In the genomic region with DNA sequence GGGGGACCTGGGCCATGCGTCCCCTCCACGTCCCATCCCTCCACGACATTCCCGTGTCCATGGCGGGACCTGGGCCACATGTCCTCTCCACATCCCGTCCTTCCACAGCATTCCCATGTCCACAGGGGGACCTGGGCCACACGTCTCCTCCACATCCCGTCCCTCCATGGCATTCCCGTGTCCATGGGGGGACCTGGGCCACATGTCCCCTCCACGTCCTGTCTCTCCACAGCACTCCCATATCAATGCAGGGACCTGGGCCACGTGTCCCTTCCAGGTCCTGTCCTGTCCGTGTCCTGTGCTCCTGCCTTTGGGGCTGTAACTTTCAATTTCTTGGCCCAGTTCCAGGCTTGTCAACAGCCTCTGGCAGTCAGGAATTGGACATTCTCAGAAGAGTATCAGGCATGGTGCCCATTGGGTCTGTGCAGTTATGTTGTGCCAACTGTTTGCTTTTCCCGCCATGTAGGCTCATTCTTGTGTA, we compare ENCODE assay signal across 1 cellular context.
TF ChIP-seq lines count a peak whose summit lies in the region.

No MANE protein-coding gene starts in this region.

TF ChIP-seq in HEK293, 187 proteins besides CTCF, POLR2A, EP300 and RAD21 (continued from another document):
- TF ChIP-seq, protein P1, sequence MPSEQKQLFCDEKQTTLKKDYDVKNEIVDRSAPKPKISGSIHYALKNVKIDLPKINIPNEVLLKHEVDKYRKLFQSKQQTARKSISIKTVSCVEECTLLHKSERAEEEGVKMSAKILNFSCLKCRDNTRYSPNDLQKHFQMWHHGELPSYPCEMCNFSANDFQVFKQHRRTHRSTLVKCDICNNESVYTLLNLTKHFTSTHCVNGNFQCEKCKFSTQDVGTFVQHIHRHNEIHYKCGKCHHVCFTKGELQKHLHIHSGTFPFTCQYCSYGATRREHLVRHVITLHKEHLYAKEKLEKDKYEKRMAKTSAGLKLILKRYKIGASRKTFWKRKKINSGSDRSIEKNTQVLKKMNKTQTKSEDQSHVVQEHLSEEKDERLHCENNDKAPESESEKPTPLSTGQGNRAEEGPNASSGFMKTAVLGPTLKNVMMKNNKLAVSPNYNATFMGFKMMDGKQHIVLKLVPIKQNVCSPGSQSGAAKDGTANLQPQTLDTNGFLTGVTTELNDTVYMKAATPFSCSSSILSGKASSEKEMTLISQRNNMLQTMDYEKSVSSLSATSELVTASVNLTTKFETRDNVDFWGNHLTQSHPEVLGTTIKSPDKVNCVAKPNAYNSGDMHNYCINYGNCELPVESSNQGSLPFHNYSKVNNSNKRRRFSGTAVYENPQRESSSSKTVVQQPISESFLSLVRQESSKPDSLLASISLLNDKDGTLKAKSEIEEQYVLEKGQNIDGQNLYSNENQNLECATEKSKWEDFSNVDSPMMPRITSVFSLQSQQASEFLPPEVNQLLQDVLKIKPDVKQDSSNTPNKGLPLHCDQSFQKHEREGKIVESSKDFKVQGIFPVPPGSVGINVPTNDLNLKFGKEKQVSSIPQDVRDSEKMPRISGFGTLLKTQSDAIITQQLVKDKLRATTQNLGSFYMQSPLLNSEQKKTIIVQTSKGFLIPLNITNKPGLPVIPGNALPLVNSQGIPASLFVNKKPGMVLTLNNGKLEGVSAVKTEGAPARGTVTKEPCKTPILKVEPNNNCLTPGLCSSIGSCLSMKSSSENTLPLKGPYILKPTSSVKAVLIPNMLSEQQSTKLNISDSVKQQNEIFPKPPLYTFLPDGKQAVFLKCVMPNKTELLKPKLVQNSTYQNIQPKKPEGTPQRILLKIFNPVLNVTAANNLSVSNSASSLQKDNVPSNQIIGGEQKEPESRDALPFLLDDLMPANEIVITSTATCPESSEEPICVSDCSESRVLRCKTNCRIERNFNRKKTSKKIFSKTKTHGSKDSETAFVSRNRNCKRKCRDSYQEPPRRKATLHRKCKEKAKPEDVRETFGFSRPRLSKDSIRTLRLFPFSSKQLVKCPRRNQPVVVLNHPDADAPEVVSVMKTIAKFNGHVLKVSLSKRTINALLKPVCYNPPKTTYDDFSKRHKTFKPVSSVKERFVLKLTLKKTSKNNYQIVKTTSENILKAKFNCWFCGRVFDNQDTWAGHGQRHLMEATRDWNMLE (tag by site-specific recombination; conservative IDR thresholded peaks at IDR 0.05; ENCODE audit: low read depth), result no peak
- TF ChIP-seq ZNF561 (tag by site-specific recombination; IDR thresholded peaks at IDR 0.05; ENCODE audit: borderline replicate concordance) (no peak), REPIN1 (tag by site-specific recombination; IDR thresholded peaks at IDR 0.05; ENCODE audit: low read depth) (no peak)
